In genomic region chr1:112707217-112708001, GRCh38 we compare ENCODE assay signal across 8 cellular contexts. TPM values are rescaled to one million over a fixed set of nuclear protein-coding genes. Genes with fewer than 3 reads are reported as not detected.
DNase-seq lines count a peak whose midpoint lies in the region; ATAC-seq and TF ChIP-seq lines count a peak whose summit lies in the region.

No MANE protein-coding gene starts in this region.

- H3K27ac ChIP-seq in colonic mucosa (peak overlapping the region; percentile 96), layer of hippocampus (ENCODE audit: low read depth, low read length) (peak overlapping the region; percentile 84)

- H3K9me3 ChIP-seq in colonic mucosa, result no peaks in the 10 kb centered on the region

- H3K4me1 Mint-ChIP-seq in activated CD4-positive, alpha-beta T cell treated with anti-CD3 and anti-CD28 coated beads for 36 hours, result peaks cover 44% of the 10 kb centered on the region

- DNase-seq in BJ (ENCODE audit: low read depth) (no peak), NCI-H345 (lab: John Stamatoyannopoulos, UW) (peak; percentile 82), colonic mucosa (peak; percentile 90)
- peak; percentile 85 for DNase-seq in activated CD4-positive, alpha-beta T cell treated with anti-CD3 and anti-CD28 coated beads for 36 hours
- DNase-seq in stimulated activated CD4-positive, alpha-beta T cell treated with anti-CD3 and anti-CD28 coated beads, Interleukin-15, amount 100 ng/mL, for 24 hours, result peak; percentile 81

- no peaks in the 10 kb centered on the region for H3K36me3 Mint-ChIP-seq in activated CD4-positive, alpha-beta T cell treated with anti-CD3 and anti-CD28 coated beads for 36 hours (ENCODE audit: low read depth)

- peak overlapping the region; percentile 57 to 98 for H3K9ac ChIP-seq in colonic mucosa (ENCODE audit: low read depth in 2 of 2, low read length in 2 of 2)

- ATAC-seq in GM19023 (IDR thresholded peaks at IDR 0.05; ENCODE audit: unreplicated experiment) (peak; percentile 65), HG03139 (IDR thresholded peaks at IDR 0.05; ENCODE audit: unreplicated experiment) (peak; percentile 55)
- ATAC-seq in activated CD4-positive, alpha-beta T cell treated with anti-CD3 and anti-CD28 coated beads for 36 hours, result peak; percentile 43

- CTCF ChIA-PET in BJ (lab: Yijun Ruan, JAX), result interaction anchor here (0.7 to 5.1 kb wide), 18 partner anchors 9 to 1035 kb away, joined by 3 to 28 read pairs (median 4); partner anchors contain the start of genes LRIG2, MOV10 and ST7L
- CTCF ChIA-PET in activated CD4-positive, alpha-beta T cell treated with anti-CD3 and anti-CD28 coated beads for 36 hours (lab: Charles Lee), result interaction anchor here (0.8 to 2.9 kb wide), 14 partner anchors 8 to 316 kb away, joined by 3 to 17 read pairs (median 6); partner anchors contain the start of genes CAPZA1, MOV10 and ST7L

- H3K4me1 ChIP-seq in colonic mucosa, result peaks cover 12% of the 10 kb centered on the region

- H3K9me3 Mint-ChIP-seq in activated CD4-positive, alpha-beta T cell treated with anti-CD3 and anti-CD28 coated beads for 36 hours (ENCODE audit: low read depth), result no peaks in the 10 kb centered on the region

- H3K27ac Mint-ChIP-seq in activated CD4-positive, alpha-beta T cell treated with anti-CD3 and anti-CD28 coated beads for 36 hours, result peak overlapping the region; percentile 45

- H3K4me3 ChIP-seq in BJ (ENCODE audit: low read depth, low read length) (peak overlapping the region; percentile 70), colonic mucosa (peak overlapping the region; percentile 86)

- H3K27me3 ChIP-seq in BJ (ENCODE audit: control insufficient read depth, insufficient read depth, low read length) (no peaks in the 10 kb centered on the region), colonic mucosa (no peaks in the 10 kb centered on the region), layer of hippocampus (ENCODE audit: control insufficient read depth, insufficient read depth, low read length) (no peaks in the 10 kb centered on the region)

- POLR2A ChIA-PET in BJ (lab: Charles Lee), result no interaction called here
- POLR2A ChIA-PET in activated CD4-positive, alpha-beta T cell treated with anti-CD3 and anti-CD28 coated beads for 36 hours (lab: Charles Lee), result interaction anchor here (0.7 kb wide), 1 partner anchor 317 kb away, joined by 4 read pairs; no protein-coding TSS in a partner anchor

- H3K27me3 Mint-ChIP-seq in activated CD4-positive, alpha-beta T cell treated with anti-CD3 and anti-CD28 coated beads for 36 hours, result peaks cover 2% of the 10 kb centered on the region

- intact Hi-C loops in activated CD4-positive, alpha-beta T cell treated with anti-CD3 and anti-CD28 coated beads for 36 hours (cut with DNase I, micrococcal nuclease), result loop anchor here (1.0 to 2.0 kb wide), 6 partner anchors 88 to 316 kb away; partner anchors contain the start of genes CAPZA1 (in 1 of the 2), CTTNBP2NL (in 1 of the 2) and ST7L (in 1 of the 2)
- intact Hi-C loops in colonic mucosa (cut with DNase I), result loop anchor here (5.0 kb wide), 3 partner anchors 90 to 315 kb away; partner anchors contain the start of genes CAPZA1 and ST7L

- H3K4me3 Mint-ChIP-seq in activated CD4-positive, alpha-beta T cell treated with anti-CD3 and anti-CD28 coated beads for 36 hours, result peak overlapping the region; percentile 58

- H3K36me3 ChIP-seq in BJ (ENCODE audit: control insufficient read depth, insufficient read depth, low read length), result peaks cover 12% of the 10 kb centered on the region
- H3K36me3 ChIP-seq in colonic mucosa, result peaks cover 4% of the 10 kb centered on the region

- peak; percentile 98 for TF ChIP-seq CTCF in BJ (IDR thresholded peaks at IDR 0.05; ENCODE audit: insufficient read depth, low read depth, low read length)
- TF ChIP-seq CTCF in colonic mucosa (IDR thresholded peaks at IDR 0.05), result peak; percentile 78

RNA-seq across cellular contexts. Expression of gene RHOC, which starts 0.5 kb away (rescaled TPM):
- 1,093 and 1,537 TPM in 2 replicates for polyA plus RNA-seq in BJ (2011; rRNA removed)
- 324 and 485 TPM in 2 replicates for polyA minus RNA-seq in BJ (2011; rRNA and poly(A)+ RNA removed)
- total RNA-seq in activated CD4-positive, alpha-beta T cell treated with anti-CD3 and anti-CD28 coated beads for 36 hours, result 10 to 100 TPM; 32.8 to 45.7 TPM
- 100 to 1,000 TPM; 327 to 451 TPM for total RNA-seq in colonic mucosa

RNA-seq across cellular contexts. Expression of gene PPM1J, which starts 7.7 kb away (rescaled TPM):
- polyA plus RNA-seq in BJ (2011; rRNA removed), result 0.67 and 1.4 TPM in 2 replicates
- polyA minus RNA-seq in BJ (2011; rRNA and poly(A)+ RNA removed), result 0.26 and 0.85 TPM in 2 replicates
- under 1 TPM; 0.75 to 0.88 TPM for total RNA-seq in activated CD4-positive, alpha-beta T cell treated with anti-CD3 and anti-CD28 coated beads for 36 hours
- 1 to 10 TPM in 1 of 2 donors, under 1 TPM in 1; 0.80 to 1.0 TPM for total RNA-seq in colonic mucosa

RNA-seq across cellular contexts. Expression of gene MOV10, which starts 33.0 kb away (rescaled TPM):
- 48.9 and 93.7 TPM in 2 replicates for polyA plus RNA-seq in BJ (2011; rRNA removed)
- 61.1 and 90.9 TPM in 2 replicates for polyA minus RNA-seq in BJ (2011; rRNA and poly(A)+ RNA removed)
- total RNA-seq in activated CD4-positive, alpha-beta T cell treated with anti-CD3 and anti-CD28 coated beads for 36 hours, result 10 to 100 TPM; 80.3 to 87.5 TPM
- total RNA-seq in colonic mucosa, result 10 to 100 TPM; 61.6 to 62.7 TPM

Comparison
In these comparisons a context has a peak if more than half of its experiments do, and no peak if none do; other contexts are left out.
1. RNA of gene RHOC, which starts 0.5 kb away (total RNA-seq): 327 to 451 TPM in colonic mucosa; 32.8 to 45.7 TPM in activated CD4-positive, alpha-beta T cell treated with anti-CD3 and anti-CD28 coated beads for 36 hours; every median in the first group is over 4 times any median in the second.
2. Peak in every context shown above with its lines, with median percentiles within 50 percentile points of each other: ATAC-seq.